Comparison of ENCODE assay signal across 19 cellular contexts in genomic region chr1:214464303-214465287, GRCh38.
DNase-seq lines count a peak whose midpoint lies in the region; ATAC-seq and TF ChIP-seq lines count a peak whose summit lies in the region.
"Had no signal": no experiment of that assay in that cellular context is flagged by ENCODE, and none has a peak within 500 bp of the region (broad histone marks: within the 10 kb centered on the region; RNA-seq: fewer than 3 reads in every experiment).

No MANE protein-coding gene starts in this region.

- no peak for TF ChIP-seq POLR2A in heart left ventricle (IDR thresholded peaks at IDR 0.05)

- DNase-seq in DMS 273 treated with DMSO at 0.1 percent for 48 hours (lab: John Stamatoyannopoulos, UW) (peak; percentile 58), NCI-H524 (lab: John Stamatoyannopoulos, UW) (peak; percentile 95 to 98), heart left ventricle (peak in 2 of 5 donors; percentile 29 to 50), posterior cingulate gyrus (peak in 6 of 10 donors; percentile 11 to 89 (median 52)), dedifferentiated amniotic fluid mesenchymal stem cell (ENCODE audit: extremely low spot score) (no peak), RKO (ENCODE audit: low spot score) (no peak), NCI-H2029 treated with DMSO at 0.1 percent for 48 hours (lab: John Stamatoyannopoulos, UW) (no peak)
- DNase-seq: activated T-cell treated with anti-CD3 and anti-CD28 coated beads, Interleukin-2, amount 50 U/mL, for 72 hours; CD4-positive, alpha-beta T cell; NCI-H187 treated with DMSO at 0.1 percent for 48 hours; NCI-H510A treated with DMSO at 0.1 percent for 48 hours; retina; SJCRH30; stimulated activated naive CD4-positive, alpha-beta T cell; T-helper 2 cell; upper lobe of right lung; WERI-Rb-1 had no signal

- peak overlapping the region in 1 of 12 donors; percentile 31 for H3K4me3 ChIP-seq in heart left ventricle
- H3K4me3 ChIP-seq: hepatocyte, SJCRH30, upper lobe of right lung had no signal

- no peak overlapping the region for H3K27ac ChIP-seq in heart left ventricle
- H3K27ac ChIP-seq: hepatocyte, SJCRH30, upper lobe of right lung, WERI-Rb-1 had no signal

- no peak for TF ChIP-seq CTCF in heart left ventricle (IDR thresholded peaks at IDR 0.05)

- no peaks in the 10 kb centered on the region for H3K9me3 ChIP-seq in heart left ventricle
- H3K9me3 ChIP-seq: SJCRH30, upper lobe of right lung had no signal

- peaks cover 0 to 8% (median 0%) of the 10 kb centered on the region in 9 donors for H3K36me3 ChIP-seq in heart left ventricle
- H3K36me3 ChIP-seq: SJCRH30, upper lobe of right lung, WERI-Rb-1 had no signal

- peaks cover 0 to 12% (median 1%) of the 10 kb centered on the region in 12 donors for H3K4me1 ChIP-seq in heart left ventricle
- H3K4me1 ChIP-seq: SJCRH30, upper lobe of right lung had no signal

- peak in 3 of 4 donors; percentile 47 to 77 (median 70) for ATAC-seq in heart left ventricle
- ATAC-seq in HG03342 (IDR thresholded peaks at IDR 0.05; ENCODE audit: unreplicated experiment), result no peak
- ATAC-seq: activated T-cell treated with anti-CD3 and anti-CD28 coated beads, Interleukin-2, amount 50 U/mL, for 72 hours; upper lobe of right lung had no signal

- intact Hi-C loops in heart left ventricle (cut with DNase I) (no loop called here), posterior cingulate gyrus (cut with DNase I) (no loop called here)

- no peaks in the 10 kb centered on the region for H3K27me3 ChIP-seq in heart left ventricle
- H3K27me3 ChIP-seq: hepatocyte, SJCRH30, upper lobe of right lung had no signal

- 60 to 89% (median 76%) methylated on average over 32 of the region's 32 CpGs for WGBS in heart left ventricle, 4 donors

Comparison
In these comparisons a context has a peak if more than half of its experiments do, and no peak if none do; other contexts are left out.
1. DNase-seq: peak in DMS 273 treated with DMSO at 0.1 percent for 48 hours (single experiment), NCI-H524 (2 of 2) and posterior cingulate gyrus (6 of 10); none in dedifferentiated amniotic fluid mesenchymal stem cell (single experiment), RKO (single experiment) and NCI-H2029 treated with DMSO at 0.1 percent for 48 hours (single experiment).